In genomic region chr19:10478903-10479384, GRCh38 we compare ENCODE assay signal across 8 cellular contexts.
A peak's percentile ranks its signal among the peaks of the same experiment; 100 is the strongest.
DNase-seq lines count a peak whose midpoint lies in the region; ATAC-seq and TF ChIP-seq lines count a peak whose summit lies in the region.

No MANE protein-coding gene starts in this region.

- H3K27ac ChIP-seq in VCaP (no peak overlapping the region), skin epidermis (peak overlapping the region in 12 of 21 experiments; percentile 2 to 65 (median 30))

- TF ChIP-seq CTCF in VCaP (conservative IDR thresholded peaks at IDR 0.05): peak; percentile 74

- H3K4me3 ChIP-seq in skin epidermis: peak overlapping the region in 6 of 7 experiments; percentile 17 to 42 (median 20)

- peak; percentile 44 for DNase-seq in GM04503 (ENCODE audit: low read depth)
- peak; percentile 85 to 86 for DNase-seq in NCI-H1930 (lab: John Stamatoyannopoulos, UW)
- peak; percentile 75 for DNase-seq in brain pericyte (ENCODE audit: low read depth, low spot score)
- DNase-seq in iPS-NIHi11 (ENCODE audit: low spot score): peak; percentile 90

- ATAC-seq in HG03565 (IDR thresholded peaks at IDR 0.05; ENCODE audit: unreplicated experiment): no peak
- ATAC-seq in GM19395 (IDR thresholded peaks at IDR 0.05; ENCODE audit: unreplicated experiment): no peak
